ENCODE assay signal across 1 cellular context in the genomic region with DNA sequence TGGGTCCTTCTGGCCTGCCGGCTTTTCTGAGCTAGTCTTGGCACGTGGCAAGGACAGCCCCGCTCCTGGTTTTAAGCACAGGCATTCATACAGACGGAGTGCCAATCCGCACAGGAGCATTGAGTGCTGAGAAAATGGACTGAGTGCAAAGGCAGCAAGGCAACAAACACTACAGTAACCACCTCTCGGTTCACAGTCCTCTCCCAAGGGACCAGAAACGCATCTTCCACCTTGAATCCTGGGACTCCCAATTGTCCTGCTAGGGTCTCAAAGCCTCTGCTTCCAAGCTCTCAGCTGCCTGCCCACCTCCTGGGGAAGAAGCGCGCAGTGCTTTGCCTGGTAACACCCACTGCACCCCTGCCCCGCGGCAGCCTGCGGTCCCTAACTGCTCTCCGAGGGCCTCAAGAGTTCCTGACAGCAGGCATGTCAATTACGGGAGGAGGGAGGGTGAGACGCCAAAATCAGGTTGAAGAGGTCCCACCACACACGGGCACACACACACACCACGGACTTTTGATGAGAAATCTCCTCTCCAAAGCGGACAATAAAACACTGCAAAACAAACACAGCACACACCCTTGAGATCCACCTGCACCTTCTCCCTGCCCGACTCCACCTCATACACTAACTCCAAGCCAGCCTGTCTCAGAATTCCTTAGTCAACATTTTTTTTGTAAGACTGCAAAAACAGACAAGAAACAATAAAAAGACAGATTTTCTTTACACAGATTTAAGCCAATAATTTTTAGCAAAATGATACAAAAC.
A peak's percentile ranks its signal among the peaks of the same experiment; 100 is the strongest.
TF ChIP-seq lines count a peak whose summit lies in the region.

No MANE protein-coding gene starts in this region.

TF ChIP-seq in K562, 482 proteins besides CTCF, POLR2A, EP300 and RAD21:
- TF ChIP-seq TRIM28 (IDR thresholded peaks at IDR 0.05) (no peak), MAFF (IDR thresholded peaks at IDR 0.05; ENCODE audit: low read length) (no peak), MAFG (tag; conservative IDR thresholded peaks at IDR 0.05) (peak; percentile 48), C11orf30 (IDR thresholded peaks at IDR 0.05; ENCODE audit: low read depth) (peak; percentile 72; the same call in 1 of the 2 replicates), KLF13 (tag; IDR thresholded peaks at IDR 0.05; ENCODE audit: borderline replicate concordance, low read depth) (no peak), ZNF316 (IDR thresholded peaks at IDR 0.05) (peak; percentile 82)
